In genomic region chr2:28637648-28638047, GRCh38 we compare ENCODE assay signal across 18 cellular contexts.
DNase-seq lines count a peak whose midpoint lies in the region; TF ChIP-seq lines count a peak whose summit lies in the region.
"Had no signal": no experiment of that assay in that cellular context is flagged by ENCODE, and none has a peak within 500 bp of the region (broad histone marks: within the 10 kb centered on the region; RNA-seq: fewer than 3 reads in every experiment).

No MANE protein-coding gene starts in this region.

- no peaks in the 10 kb centered on the region for H3K9me2 ChIP-seq in MM.1S (replicated peaks; ENCODE audit: insufficient read depth, low read length)

- POLR2A ChIA-PET in MCF 10A (lab: Yijun Ruan, JAX) = interaction anchor here (0.8 kb wide), 1 partner anchor 230 kb away, joined by 3 read pairs; no protein-coding TSS in a partner anchor

- TF ChIP-seq CTCF in breast epithelium (IDR thresholded peaks at IDR 0.05) (no peak), MCF 10A (IDR thresholded peaks at IDR 0.05; ENCODE audit: unreplicated experiment) (no peak), endodermal cell (conservative IDR thresholded peaks at IDR 0.05) (no peak), prostate gland (IDR thresholded peaks at IDR 0.05) (no peak), MM.1S (IDR thresholded peaks at IDR 0.05; ENCODE audit: low read length) (no peak)

- H3K27ac Mint-ChIP-seq in MCF 10A (ENCODE audit: low read depth, unreplicated experiment) (no peak overlapping the region), endodermal cell (peak overlapping the region; percentile 74)
- H3K27ac Mint-ChIP-seq: HFFc6 had no signal

- DNase-seq in breast epithelium (ENCODE audit: low spot score in 2 of 2) (no peak), MCF 10A (ENCODE audit: unreplicated experiment) (no peak), endodermal cell (no peak), prostate gland (ENCODE audit: low spot score) (no peak), MM.1S (no peak), T1000 (lab: John Stamatoyannopoulos, UW) (no peak)
- DNase-seq in activated T-cell treated with anti-CD3 and anti-CD28 coated beads, Interleukin-2, amount 50 U/mL, for 1 hour = no peak
- DNase-seq: activated CD4-positive, CD25-positive, alpha-beta regulatory T cell treated with anti-CD3 and anti-CD28 coated beads, Interleukin-2, amount 50 U/mL, for 72 hours; activated naive CD4-positive, alpha-beta T cell treated with Interleukin-2 at 50 U/mL for 16 hours; body of pancreas; HFFc6; hypothalamus; NCI-H1694; NCI-H446 treated with DMSO at 0.1 percent for 48 hours had no signal

- H3F3A ChIP-seq in MM.1S (ENCODE audit: insufficient read depth, low read length) = no peaks in the 10 kb centered on the region

- H3K27me3 ChIP-seq in breast epithelium = no peaks in the 10 kb centered on the region
- no peaks in the 10 kb centered on the region for H3K27me3 ChIP-seq in endodermal cell (ENCODE audit: control insufficient read depth, insufficient read depth, low read length, poor library complexity, severe bottlenecking)
- H3K27me3 ChIP-seq in prostate gland (replicated peaks; ENCODE audit: insufficient read depth) = no peaks in the 10 kb centered on the region
- H3K27me3 ChIP-seq in MM.1S (replicated peaks; ENCODE audit: insufficient read depth, low read length) = no peaks in the 10 kb centered on the region
- H3K27me3 ChIP-seq: body of pancreas had no signal

- H3K27ac ChIP-seq in breast epithelium (peak overlapping the region; percentile 23 to 59), endodermal cell (ENCODE audit: low read depth, low read length) (no peak overlapping the region), prostate gland (peak overlapping the region; percentile 28 to 79), urinary bladder (ENCODE audit: low read depth) (peak overlapping the region; percentile 49), MM.1S (ENCODE audit: low read length) (no peak overlapping the region)
- H3K27ac ChIP-seq: A549, body of pancreas, C4-2B, parathyroid adenoma had no signal

- H3K9me3 Mint-ChIP-seq in MCF 10A (ENCODE audit: unreplicated experiment) (no peaks in the 10 kb centered on the region), endodermal cell (no peaks in the 10 kb centered on the region)
- H3K9me3 Mint-ChIP-seq: HFFc6 had no signal

- H3K4me2 ChIP-seq in MM.1S (ENCODE audit: low read depth, low read length) = no peak overlapping the region
- H3K4me2 ChIP-seq: A549 had no signal

- H3K4me1 Mint-ChIP-seq in MCF 10A (ENCODE audit: insufficient read depth, unreplicated experiment) (peaks cover 31% of the 10 kb centered on the region), endodermal cell (peaks cover 6% of the 10 kb centered on the region)

- no peak overlapping the region for H2AFZ ChIP-seq in MM.1S (ENCODE audit: low read length)
- H2AFZ ChIP-seq: parathyroid adenoma had no signal

- H3K4me3 ChIP-seq in breast epithelium (no peak overlapping the region), endodermal cell (ENCODE audit: low read length) (no peak overlapping the region), prostate gland (no peak overlapping the region), urinary bladder (ENCODE audit: low read depth, low read length) (no peak overlapping the region), MM.1S (ENCODE audit: low read length) (no peak overlapping the region)
- H3K4me3 ChIP-seq: A549, body of pancreas had no signal

- no peaks in the 10 kb centered on the region for H3K79me2 ChIP-seq in MM.1S (ENCODE audit: low read length)
- H3K79me2 ChIP-seq: parathyroid adenoma had no signal

- 89 to 97% methylated on average over 3 to 5 of the region's 5 CpGs for WGBS in endodermal cell (ENCODE audit: insufficient coverage in 1 of 2, insufficient read length in 1 of 2), 2 experiments
- 77% methylated on average over 5 of the region's 5 CpGs for WGBS in prostate gland
- 91% methylated on average over 5 of the region's 5 CpGs for WGBS in urinary bladder

- BruUV-seq in MCF 10A (replicated peaks; lab: Mats Ljungman, UMichigan) = no TSS peak

- H3K4me3 Mint-ChIP-seq in MCF 10A (ENCODE audit: unreplicated experiment) = no peak overlapping the region
- no peak overlapping the region for H3K4me3 Mint-ChIP-seq in endodermal cell
- H3K4me3 Mint-ChIP-seq: HFFc6 had no signal

- H3K36me3 ChIP-seq in breast epithelium (no peaks in the 10 kb centered on the region), endodermal cell (ENCODE audit: control insufficient read depth, insufficient read depth, low read length) (no peaks in the 10 kb centered on the region), prostate gland (no peaks in the 10 kb centered on the region), urinary bladder (ENCODE audit: insufficient read depth) (no peaks in the 10 kb centered on the region), MM.1S (replicated peaks; ENCODE audit: insufficient read depth, low read length) (no peaks in the 10 kb centered on the region)

- TF ChIP-seq POLR2A in breast epithelium (IDR thresholded peaks at IDR 0.05) (no peak), prostate gland (IDR thresholded peaks at IDR 0.05) (no peak)

- H3K4me1 ChIP-seq in breast epithelium (no peaks in the 10 kb centered on the region), endodermal cell (ENCODE audit: control insufficient read depth, insufficient read depth, low read length) (no peaks in the 10 kb centered on the region), prostate gland (replicated peaks) (peaks cover 8% of the 10 kb centered on the region), urinary bladder (ENCODE audit: insufficient read depth) (no peaks in the 10 kb centered on the region), MM.1S (ENCODE audit: low read length) (peaks cover 8% of the 10 kb centered on the region)
- H3K4me1 ChIP-seq: parathyroid adenoma had no signal

- H3K36me3 Mint-ChIP-seq in MCF 10A (ENCODE audit: insufficient read depth, unreplicated experiment) (no peaks in the 10 kb centered on the region), endodermal cell (ENCODE audit: low read depth) (no peaks in the 10 kb centered on the region)

- no peaks in the 10 kb centered on the region for H3K9me3 ChIP-seq in breast epithelium
- no peaks in the 10 kb centered on the region for H3K9me3 ChIP-seq in endodermal cell (ENCODE audit: control insufficient read depth, low read length)
- H3K9me3 ChIP-seq in prostate gland = no peaks in the 10 kb centered on the region
- H3K9me3 ChIP-seq in MM.1S (replicated peaks; ENCODE audit: insufficient read depth, low read length) = no peaks in the 10 kb centered on the region
- H3K9me3 ChIP-seq: A549, body of pancreas had no signal

- H3K9ac ChIP-seq in endodermal cell (ENCODE audit: extremely low read depth, low read length, poor library complexity, severe bottlenecking) (no peak overlapping the region), MM.1S (ENCODE audit: low read length) (no peak overlapping the region)
- H3K9ac ChIP-seq: parathyroid adenoma had no signal

- no peaks in the 10 kb centered on the region for H4K20me1 ChIP-seq in MM.1S (ENCODE audit: insufficient read depth, low read length)

- CTCF ChIA-PET in MCF 10A (lab: Yijun Ruan, JAX) = interaction anchor here (1.5 to 1.6 kb wide), 2 partner anchors 43 to 70 kb away, joined by 5 to 8 read pairs; no protein-coding TSS in a partner anchor

- H3K27me3 Mint-ChIP-seq in MCF 10A (ENCODE audit: insufficient read depth, unreplicated experiment) (no peaks in the 10 kb centered on the region), endodermal cell (ENCODE audit: insufficient read depth) (no peaks in the 10 kb centered on the region)

- intact Hi-C loops in breast epithelium (cut with DNase I; ENCODE audit: low total_unique reads) = no loop called here
- intact Hi-C loops in MCF 10A (cut with micrococcal nuclease) = no loop called here
- intact Hi-C loops in prostate gland (cut with DNase I) = loop anchor here (1.0 to 5.0 kb wide), 2 partner anchors 25 to 40 kb away; no protein-coding TSS in a partner anchor

Comparison
In these comparisons a context has a peak if more than half of its experiments do, and no peak if none do; other contexts are left out.
1. H3K27ac ChIP-seq: peak in breast epithelium (2 of 2), prostate gland (2 of 2) and urinary bladder (single experiment); none in endodermal cell (single experiment) and MM.1S (single experiment).